Comparison of ENCODE assay signal across 8 cellular contexts in genomic region chr7:95199779-95200558, GRCh38.
DNase-seq lines count a peak whose midpoint lies in the region; ATAC-seq and TF ChIP-seq lines count a peak whose summit lies in the region.

No MANE protein-coding gene starts in this region.

- H3K36me3 ChIP-seq in colonic mucosa (no peaks in the 10 kb centered on the region), right lobe of liver (no peaks in the 10 kb centered on the region)

- 48% methylated on average over 3 of the region's 3 CpGs for WGBS in right lobe of liver (ENCODE audit: insufficient coverage, low coverage, low lambda C conversion rate, missing lambda C conversion rate)

- H3K4me1 ChIP-seq in colonic mucosa (no peaks in the 10 kb centered on the region), right lobe of liver (no peaks in the 10 kb centered on the region)

- no peak for TF ChIP-seq POLR2A in right lobe of liver (IDR thresholded peaks at IDR 0.05)

- H3K9ac ChIP-seq in colonic mucosa (ENCODE audit: low read depth in 2 of 2, low read length in 2 of 2), result no peak overlapping the region

- H3K9me3 ChIP-seq in colonic mucosa (no peaks in the 10 kb centered on the region), right lobe of liver (no peaks in the 10 kb centered on the region)

- H3K27ac ChIP-seq in colonic mucosa (no peak overlapping the region), right lobe of liver (no peak overlapping the region)

- H3K4me3 ChIP-seq in colonic mucosa (no peak overlapping the region), right lobe of liver (no peak overlapping the region)

- H3K27me3 ChIP-seq in colonic mucosa (no peaks in the 10 kb centered on the region), right lobe of liver (no peaks in the 10 kb centered on the region)

- DNase-seq in DMS 273 treated with DMSO at 0.1 percent for 48 hours (lab: John Stamatoyannopoulos, UW) (peak; percentile 51), NCI-H774 (lab: John Stamatoyannopoulos, UW) (peak; percentile 53), colonic mucosa (no peak), right lobe of liver (peak in 2 of 3 donors; percentile 16 to 48), NK-92 (lab: John Stamatoyannopoulos, UW; ENCODE audit: unreplicated experiment) (no peak)

- peak; percentile 34 for TF ChIP-seq CTCF in colonic mucosa (IDR thresholded peaks at IDR 0.05)
- peak; percentile 57 to 81 (median 74) for TF ChIP-seq CTCF in right lobe of liver (IDR thresholded peaks at IDR 0.05)

- ATAC-seq in HG02981 (IDR thresholded peaks at IDR 0.05; ENCODE audit: unreplicated experiment) (peak; percentile 59), right lobe of liver (peak; percentile 84 to 93 (median 90)), GM19455 (IDR thresholded peaks at IDR 0.05; ENCODE audit: unreplicated experiment) (no peak), GM18909 (IDR thresholded peaks at IDR 0.05; ENCODE audit: poor library complexity, unreplicated experiment) (no peak)

- intact Hi-C loops in colonic mucosa (cut with DNase I), result no loop called here
- intact Hi-C loops in right lobe of liver (cut with DNase I), result no loop called here

Comparison
In these comparisons a context has a peak if more than half of its experiments do, and no peak if none do; other contexts are left out.
1. DNase-seq: peak in DMS 273 treated with DMSO at 0.1 percent for 48 hours (single experiment), NCI-H774 (single experiment) and right lobe of liver (2 of 3); none in colonic mucosa (single experiment) and NK-92 (single experiment).
2. ATAC-seq: peak in HG02981 (single experiment) and right lobe of liver (4 of 4); none in GM19455 (single experiment) and GM18909 (single experiment).